Comparison of ENCODE assay signal across 10 cellular contexts in the genomic region with DNA sequence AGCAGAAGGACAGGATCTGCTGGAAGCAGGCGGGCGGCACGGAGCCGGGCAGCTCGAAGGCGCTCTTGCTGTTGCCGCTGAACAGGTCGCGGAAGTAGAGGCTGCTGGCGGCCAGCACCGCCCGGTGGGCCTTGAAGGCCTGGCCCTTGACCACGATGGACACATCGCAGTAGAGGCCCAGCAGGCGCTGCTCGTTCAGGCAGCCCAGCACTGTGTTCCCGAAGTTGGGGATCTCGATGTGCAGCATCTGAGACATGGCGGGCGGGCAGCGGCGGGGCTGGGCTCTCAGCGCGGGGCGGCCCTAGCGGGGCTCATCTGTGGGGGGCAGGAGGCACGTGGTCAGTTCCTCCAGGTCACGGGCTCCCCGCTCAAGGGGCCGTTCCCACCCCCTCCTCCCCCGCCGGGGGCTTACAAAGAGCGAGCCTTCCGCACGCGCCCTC. TPM values are rescaled to one million over a fixed set of nuclear protein-coding genes. Genes with fewer than 3 reads are reported as not detected.
A peak's percentile ranks its signal among the peaks of the same experiment; 100 is the strongest.
DNase-seq lines count a peak whose midpoint lies in the region; TF ChIP-seq lines count a peak whose summit lies in the region.
"Had no signal": no experiment of that assay in that cellular context is flagged by ENCODE, and none has a peak within 500 bp of the region (broad histone marks: within the 10 kb centered on the region; RNA-seq: fewer than 3 reads in every experiment).

No MANE protein-coding gene starts in this region.

- H3K27ac Mint-ChIP-seq in activated naive CD8-positive, alpha-beta T cell = no peak overlapping the region
- no peak overlapping the region for H3K27ac Mint-ChIP-seq in activated naive CD8-positive, alpha-beta T cell treated with anti-CD3 and anti-CD28 coated beads for 36 hours
- H3K27ac Mint-ChIP-seq in type B pancreatic cell = no peak overlapping the region
- H3K27ac Mint-ChIP-seq: nephron progenitor cell had no signal

- peak overlapping the region in 1 of 2 experiments; percentile 69 for H3K4me3 ChIP-seq in mesenchymal stem cell (ENCODE audit: insufficient read depth in 1 of 2, low read depth in 1 of 2, low read length in 2 of 2)

- peak overlapping the region in 1 of 2 experiments; percentile 78 for H2BK12ac ChIP-seq in mesenchymal stem cell (ENCODE audit: low read length in 2 of 2)

- H3K36me3 ChIP-seq in mesenchymal stem cell (ENCODE audit: control insufficient read depth in 1 of 2, insufficient read depth in 2 of 2, low read depth in 1 of 2, low read length in 2 of 2) = peaks cover 7 to 62% of the 10 kb centered on the region in 2 experiments

- peak overlapping the region; percentile 17 for H3K4me3 Mint-ChIP-seq in activated naive CD8-positive, alpha-beta T cell
- H3K4me3 Mint-ChIP-seq in activated naive CD8-positive, alpha-beta T cell treated with anti-CD3 and anti-CD28 coated beads for 36 hours = no peak overlapping the region
- H3K4me3 Mint-ChIP-seq in type B pancreatic cell = peak overlapping the region; percentile 39

- peak overlapping the region in 1 of 2 experiments; percentile 72 for H3K14ac ChIP-seq in mesenchymal stem cell (ENCODE audit: low read length in 2 of 2)

- H4K91ac ChIP-seq in mesenchymal stem cell (ENCODE audit: low read length) = peak overlapping the region; percentile 3

- H3K23ac ChIP-seq in mesenchymal stem cell (ENCODE audit: low read length in 2 of 2) = no peak overlapping the region

- peaks cover 42% of the 10 kb centered on the region for H3K79me1 ChIP-seq in mesenchymal stem cell (replicated peaks; ENCODE audit: low read length, poor library complexity, severe bottlenecking)

- H3K9ac ChIP-seq in mesenchymal stem cell (ENCODE audit: low read length) = no peak overlapping the region

- H3K36me3 Mint-ChIP-seq in activated naive CD8-positive, alpha-beta T cell = no peaks in the 10 kb centered on the region
- H3K36me3 Mint-ChIP-seq in activated naive CD8-positive, alpha-beta T cell treated with anti-CD3 and anti-CD28 coated beads for 36 hours = no peaks in the 10 kb centered on the region
- H3K36me3 Mint-ChIP-seq in type B pancreatic cell = no peaks in the 10 kb centered on the region

- no peak overlapping the region for H2AFZ ChIP-seq in mesenchymal stem cell (ENCODE audit: low read depth, low read length)

- no peaks in the 10 kb centered on the region for H3K9me3 Mint-ChIP-seq in activated naive CD8-positive, alpha-beta T cell (ENCODE audit: low read depth)
- H3K9me3 Mint-ChIP-seq in activated naive CD8-positive, alpha-beta T cell treated with anti-CD3 and anti-CD28 coated beads for 36 hours = no peaks in the 10 kb centered on the region
- H3K9me3 Mint-ChIP-seq in type B pancreatic cell = no peaks in the 10 kb centered on the region
- H3K9me3 Mint-ChIP-seq: nephron progenitor cell had no signal

- peak overlapping the region; percentile 96 for H2BK120ac ChIP-seq in mesenchymal stem cell (ENCODE audit: low read depth, low read length)

- no peak overlapping the region for H3K27ac ChIP-seq in mesenchymal stem cell (ENCODE audit: low read length, poor library complexity, severe bottlenecking)

- no peak overlapping the region for H2BK15ac ChIP-seq in mesenchymal stem cell (ENCODE audit: low read depth, poor library complexity, severe bottlenecking)

- H3K18ac ChIP-seq in mesenchymal stem cell (ENCODE audit: low read depth in 1 of 2, low read length in 2 of 2) = peak overlapping the region; percentile 89 to 92

- no peak overlapping the region for H2BK5ac ChIP-seq in mesenchymal stem cell (ENCODE audit: low read depth, low read length, poor library complexity, severe bottlenecking)

- no peaks in the 10 kb centered on the region for H3K9me3 ChIP-seq in mesenchymal stem cell (ENCODE audit: control insufficient read depth, low read length)

- peak overlapping the region; percentile 29 for H4K8ac ChIP-seq in mesenchymal stem cell (ENCODE audit: low read length)

- DNase-seq in activated naive CD8-positive, alpha-beta T cell treated with anti-CD3 and anti-CD28 coated beads for 36 hours = no peak
- DNase-seq in ecto neural progenitor cell (ENCODE audit: low spot score) (peak; percentile 65), mesenchymal stem cell (peak; percentile 24), type B pancreatic cell (ENCODE audit: extremely low spot score, unreplicated experiment) (peak; percentile 69), NK-92 (lab: John Stamatoyannopoulos, UW; ENCODE audit: unreplicated experiment) (no peak), NCI-H446 treated with DMSO at 0.1 percent for 48 hours (lab: John Stamatoyannopoulos, UW) (no peak), NCI-H2107 treated with DMSO at 0.1 percent for 48 hours (lab: John Stamatoyannopoulos, UW; ENCODE audit: unreplicated experiment) (no peak)
- DNase-seq: NCI-H1092 treated with DMSO at 0.1 percent for 48 hours had no signal

- peak overlapping the region in 1 of 2 experiments; percentile 89 for H3K4ac ChIP-seq in mesenchymal stem cell (ENCODE audit: low read depth in 1 of 2, low read length in 2 of 2)

- no peaks in the 10 kb centered on the region for H3K27me3 ChIP-seq in mesenchymal stem cell (ENCODE audit: control insufficient read depth in 1 of 2, insufficient read depth in 1 of 2, low read length in 2 of 2)

- peaks cover 3% of the 10 kb centered on the region for H3K27me3 Mint-ChIP-seq in activated naive CD8-positive, alpha-beta T cell
- H3K27me3 Mint-ChIP-seq in activated naive CD8-positive, alpha-beta T cell treated with anti-CD3 and anti-CD28 coated beads for 36 hours = peaks cover 12% of the 10 kb centered on the region
- H3K27me3 Mint-ChIP-seq in type B pancreatic cell = no peaks in the 10 kb centered on the region

- peaks cover 73% of the 10 kb centered on the region for H3K4me1 ChIP-seq in mesenchymal stem cell (ENCODE audit: control insufficient read depth, insufficient read depth, low read depth, low read length)

- H3K4me1 Mint-ChIP-seq in activated naive CD8-positive, alpha-beta T cell (ENCODE audit: low read depth) = peaks cover 7% of the 10 kb centered on the region
- peaks cover 7% of the 10 kb centered on the region for H3K4me1 Mint-ChIP-seq in activated naive CD8-positive, alpha-beta T cell treated with anti-CD3 and anti-CD28 coated beads for 36 hours
- H3K4me1 Mint-ChIP-seq in type B pancreatic cell (ENCODE audit: unreplicated experiment) = peaks cover 9% of the 10 kb centered on the region

- peak overlapping the region; percentile 88 for H3K4me2 ChIP-seq in mesenchymal stem cell (ENCODE audit: low read length, poor library complexity, severe bottlenecking)

- TF ChIP-seq CTCF in type B pancreatic cell (conservative IDR thresholded peaks at IDR 0.05) = no peak

- no peak overlapping the region for H2AK5ac ChIP-seq in mesenchymal stem cell (ENCODE audit: low read length, severe bottlenecking)

- 59% methylated on average over 36 of the region's 36 CpGs for WGBS in mesenchymal stem cell

RNA-seq across cellular contexts. Expression of a gene that starts 44.8 kb away (rescaled TPM):
- 1 to 10 TPM; 5.3 to 5.6 TPM for total RNA-seq in activated naive CD8-positive, alpha-beta T cell treated with anti-CD3 and anti-CD28 coated beads for 36 hours
- 25.9 TPM for polyA plus RNA-seq in mesenchymal stem cell (2013, experiment 1 of 2)
- polyA plus RNA-seq in mesenchymal stem cell (2013, experiment 2 of 2) = 26.0 TPM
- 9.3 and 15.1 TPM in 2 replicates for total RNA-seq in type B pancreatic cell (ENCODE audit: low replicate concordance)

Comparison
In these comparisons a context has a peak if more than half of its experiments do, and no peak if none do; other contexts are left out.
1. DNase-seq: peak in ecto neural progenitor cell (single experiment), mesenchymal stem cell (single experiment) and type B pancreatic cell (single experiment); none in activated naive CD8-positive, alpha-beta T cell treated with anti-CD3 and anti-CD28 coated beads for 36 hours (single experiment), NK-92 (single experiment), NCI-H446 treated with DMSO at 0.1 percent for 48 hours (single experiment) and NCI-H2107 treated with DMSO at 0.1 percent for 48 hours (single experiment).